In genomic region chr4:15001248-15001824, GRCh38 we compare ENCODE assay signal across 8 cellular contexts. TPM values are rescaled to one million over a fixed set of nuclear protein-coding genes. Genes with fewer than 3 reads are reported as not detected.
A peak's percentile ranks its signal among the peaks of the same experiment; 100 is the strongest.
DNase-seq lines count a peak whose midpoint lies in the region; ATAC-seq, FAIRE-seq and TF ChIP-seq lines count a peak whose summit lies in the region.

No MANE protein-coding gene starts in this region.

- H3K4me1 ChIP-seq in SJSA1 (replicated peaks): peaks cover 7% of the 10 kb centered on the region; the same call in 1 of the 2 replicates
- peaks cover 0 to 20% (median 9%) of the 10 kb centered on the region in 12 donors for H3K4me1 ChIP-seq in heart left ventricle
- peaks cover 9 to 11% (median 9%) of the 10 kb centered on the region in 3 donors for H3K4me1 ChIP-seq in pancreas

- WGBS in adipose tissue, 3 donors: 0 to 1% (median 0%) methylated on average over 30 of the region's 30 CpGs
- WGBS in heart left ventricle, 4 donors: 0 to 1% (median 0%) methylated on average over 16 to 30 of the region's 30 CpGs
- WGBS in pancreas, 2 donors: 0% methylated on average over 30 of the region's 30 CpGs

- H3K36me3 ChIP-seq in SJSA1 (no peaks in the 10 kb centered on the region), heart left ventricle (no peaks in the 10 kb centered on the region), pancreas (no peaks in the 10 kb centered on the region)

- H3K27ac ChIP-seq in SJSA1 (peak overlapping the region; percentile 94), adipose tissue (ENCODE audit: low read depth, low read length) (peak overlapping the region; percentile 93), heart left ventricle (peak overlapping the region; percentile 98 to 100 (median 100)), pancreas (peak overlapping the region; percentile 97 to 100 (median 99))

- H3K27me3 ChIP-seq in SJSA1 (replicated peaks) (no peaks in the 10 kb centered on the region), heart left ventricle (no peaks in the 10 kb centered on the region), pancreas (no peaks in the 10 kb centered on the region)

- peaks cover 4% of the 10 kb centered on the region for H3K4me1 Mint-ChIP-seq in type B pancreatic cell (ENCODE audit: unreplicated experiment)

- peak overlapping the region; percentile 82 for H3K4me3 ChIP-seq in SJSA1
- peak overlapping the region; percentile 59 to 99 (median 92) for H3K4me3 ChIP-seq in heart left ventricle
- H3K4me3 ChIP-seq in pancreas: peak overlapping the region; percentile 77 to 97 (median 88)

- no peak for TF ChIP-seq POLR2A in heart left ventricle (IDR thresholded peaks at IDR 0.05)

- H3K27me3 Mint-ChIP-seq in type B pancreatic cell: peaks cover 22% of the 10 kb centered on the region

- peak; percentile 27 for ATAC-seq in GM21367 (IDR thresholded peaks at IDR 0.05; ENCODE audit: unreplicated experiment)
- peak; percentile 4 to 37 (median 24) for ATAC-seq in heart left ventricle
- peak; percentile 9 to 38 (median 24) for ATAC-seq in pancreas

- DNase-seq in D341Med (ENCODE audit: low spot score) (peak; percentile 70), HPDE6-E6E7 (ENCODE audit: extremely low spot score) (peak; percentile 64), SJSA1 (ENCODE audit: low read depth in 1 of 2, low spot score in 2 of 2) (peak; percentile 45 to 48), heart left ventricle (peak; percentile 77 to 89 (median 83)), pancreas (peak; percentile 54 to 79 (median 67)), type B pancreatic cell (ENCODE audit: extremely low spot score, unreplicated experiment) (peak; percentile 67)

- FAIRE-seq in pancreas (lab: Jason Lieb, UNC): no peak

- peaks cover 4% of the 10 kb centered on the region for H3K36me3 Mint-ChIP-seq in type B pancreatic cell

- H3K4me3 Mint-ChIP-seq in type B pancreatic cell: peak overlapping the region; percentile 91

- intact Hi-C loops in heart left ventricle (cut with DNase I) (loop anchor here in 8 of 10 donors (5.0 to 10.0 kb wide), 11 partner anchors 143 to 653 kb away; partner anchors contain the start of genes CC2D2A (in 1 of the 8) and FBXL5 (in 1 of the 8)), pancreas (cut with DNase I) (no loop called here)

- no peaks in the 10 kb centered on the region for H3K9me3 Mint-ChIP-seq in type B pancreatic cell

- H3K27ac Mint-ChIP-seq in type B pancreatic cell: peak overlapping the region; percentile 98

- no peaks in the 10 kb centered on the region for H3K9me3 ChIP-seq in SJSA1 (replicated peaks)
- H3K9me3 ChIP-seq in heart left ventricle: peaks cover 0 to 8% (median 0%) of the 10 kb centered on the region in 12 donors
- H3K9me3 ChIP-seq in pancreas: no peaks in the 10 kb centered on the region

- peak in 2 of 12 donors; percentile 23 to 29 for TF ChIP-seq CTCF in heart left ventricle (IDR thresholded peaks at IDR 0.05)
- no peak for TF ChIP-seq CTCF in pancreas (IDR thresholded peaks at IDR 0.05)
- no peak for TF ChIP-seq CTCF in type B pancreatic cell (conservative IDR thresholded peaks at IDR 0.05)

RNA-seq across cellular contexts. Expression of gene CPEB2, which starts 0.9 kb away (rescaled TPM):
- 0.91 and 1.6 TPM in 2 replicates for total RNA-seq in SJSA1 (2014; rRNA removed; shearing (Covaris generic))
- polyA plus RNA-seq in adipose tissue (1 to 10 TPM; 2.4 to 8.1 (median 6.7) TPM), heart left ventricle (1 to 10 TPM; 4.2 to 4.4 TPM), pancreas (1 to 10 TPM; 1.7 to 3.9 TPM)
- total RNA-seq in heart left ventricle (10 to 100 TPM; 11.5 to 26.1 (median 20.3) TPM), pancreas (1 to 10 TPM; 5.3 to 9.2 (median 6.8) TPM), type B pancreatic cell (ENCODE audit: low replicate concordance) (12.5 and 32.0 TPM in 2 replicates)

Comparison
In these comparisons a context has a peak if more than half of its experiments do, and no peak if none do; other contexts are left out.
1. Peak in every context shown above with its lines: DNase-seq, ATAC-seq, H3K4me3 ChIP-seq and H3K27ac ChIP-seq.
2. intact Hi-C loops: an anchor here in heart left ventricle (5.0 to 10.0 kb wide); none called in pancreas.